In the genomic region with DNA sequence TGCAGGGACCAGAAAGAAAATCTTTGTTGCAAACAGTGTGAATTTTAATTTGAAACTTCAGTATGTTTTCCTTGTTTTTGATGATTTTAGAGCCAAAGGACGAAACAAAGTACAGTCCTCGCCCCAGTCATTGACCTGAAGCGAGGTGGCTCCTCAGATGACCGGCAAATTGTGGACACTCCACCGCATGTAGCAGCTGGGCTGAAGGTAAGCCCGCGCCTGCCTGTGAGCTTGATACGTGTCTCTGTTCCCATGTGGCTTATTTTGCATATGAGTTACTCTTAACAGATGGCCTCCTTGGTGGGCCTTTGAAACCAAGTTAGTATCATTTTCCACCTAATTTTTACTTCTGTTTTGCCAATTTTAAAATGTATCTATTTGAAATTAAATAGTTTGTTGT, we compare ENCODE assay signal across 15 cellular contexts.
DNase-seq lines count a peak whose midpoint lies in the region; ATAC-seq and TF ChIP-seq lines count a peak whose summit lies in the region.
"Had no signal": no experiment of that assay in that cellular context is flagged by ENCODE, and none has a peak within 500 bp of the region (broad histone marks: within the 10 kb centered on the region; RNA-seq: fewer than 3 reads in every experiment).

No MANE protein-coding gene starts in this region.

- H3K27ac ChIP-seq in OCI-LY3 (ENCODE audit: low read length) = peak overlapping the region; percentile 62

- DNase-seq in ELF-1 (ENCODE audit: low read depth, low spot score) (peak; percentile 22), NCI-H748 treated with DMSO at 0.1 percent for 48 hours (lab: John Stamatoyannopoulos, UW) (no peak), NCI-H524 treated with DMSO at 0.1 percent for 48 hours (lab: John Stamatoyannopoulos, UW) (no peak), NCI-H2227 treated with DMSO at 0.1 percent for 48 hours (lab: John Stamatoyannopoulos, UW) (no peak)
- DNase-seq: activated CD8-positive, alpha-beta memory T cell treated with anti-CD3 and anti-CD28 coated beads, Interleukin-2, amount 10 ng/mL, durations not matched to agents 7 days and 5 days; activated naive CD8-positive, alpha-beta T cell treated with anti-CD3 and anti-CD28 coated beads, Interleukin-2, amount 50 U/mL, for 24 hours; DMS153; mesendoderm; MG63; NCI-H510A had no signal

- H3K9ac ChIP-seq in OCI-LY3 (ENCODE audit: low read length) = peak overlapping the region; percentile 30

- H3K79me2 ChIP-seq in OCI-LY3 (ENCODE audit: low read length) = peaks cover 71% of the 10 kb centered on the region

- peaks cover 19% of the 10 kb centered on the region for H3K4me1 ChIP-seq in OCI-LY3 (ENCODE audit: low read length)
- H3K4me1 ChIP-seq: HAP-1 had no signal

- H3K4me3 ChIP-seq in OCI-LY3 (ENCODE audit: low read length) = peak overlapping the region; percentile 65
- H3K4me3 ChIP-seq: HAP-1, MG63 had no signal

- peaks cover 27% of the 10 kb centered on the region for H4K20me1 ChIP-seq in OCI-LY3 (ENCODE audit: insufficient read depth, low read length)

- no peaks in the 10 kb centered on the region for H3K9me3 ChIP-seq in OCI-LY3 (ENCODE audit: insufficient read depth, low read length)
- H3K9me3 ChIP-seq: HAP-1, MG63 had no signal

- TF ChIP-seq CTCF in OCI-LY3 (IDR thresholded peaks at IDR 0.05; ENCODE audit: low read depth, low read length) = no peak

- peak overlapping the region; percentile 85 for H3K4me2 ChIP-seq in OCI-LY3 (ENCODE audit: low read length)

- H3K27me3 ChIP-seq in OCI-LY3 (ENCODE audit: low read depth, low read length) = no peaks in the 10 kb centered on the region
- H3K27me3 ChIP-seq: MG63 had no signal

- peaks cover 34% of the 10 kb centered on the region for H3K36me3 ChIP-seq in OCI-LY3 (replicated peaks; ENCODE audit: low read depth, low read length)

- ATAC-seq in GM19452 (IDR thresholded peaks at IDR 0.05; ENCODE audit: unreplicated experiment) (peak; percentile 53), HG02885 (IDR thresholded peaks at IDR 0.05; ENCODE audit: poor library complexity, unreplicated experiment) (peak; percentile 95), HG03097 (IDR thresholded peaks at IDR 0.05; ENCODE audit: low FRiP score, unreplicated experiment) (no peak)
- ATAC-seq: activated CD8-positive, alpha-beta memory T cell treated with anti-CD3 and anti-CD28 coated beads, Interleukin-2, amount 10 ng/mL, durations not matched to agents 7 days and 5 days; activated naive CD8-positive, alpha-beta T cell treated with anti-CD3 and anti-CD28 coated beads, Interleukin-2, amount 50 U/mL, for 24 hours had no signal

- no peak overlapping the region for H2AFZ ChIP-seq in OCI-LY3 (ENCODE audit: low read depth, low read length)
